Comparison of ENCODE assay signal across 18 cellular contexts in the genomic region with DNA sequence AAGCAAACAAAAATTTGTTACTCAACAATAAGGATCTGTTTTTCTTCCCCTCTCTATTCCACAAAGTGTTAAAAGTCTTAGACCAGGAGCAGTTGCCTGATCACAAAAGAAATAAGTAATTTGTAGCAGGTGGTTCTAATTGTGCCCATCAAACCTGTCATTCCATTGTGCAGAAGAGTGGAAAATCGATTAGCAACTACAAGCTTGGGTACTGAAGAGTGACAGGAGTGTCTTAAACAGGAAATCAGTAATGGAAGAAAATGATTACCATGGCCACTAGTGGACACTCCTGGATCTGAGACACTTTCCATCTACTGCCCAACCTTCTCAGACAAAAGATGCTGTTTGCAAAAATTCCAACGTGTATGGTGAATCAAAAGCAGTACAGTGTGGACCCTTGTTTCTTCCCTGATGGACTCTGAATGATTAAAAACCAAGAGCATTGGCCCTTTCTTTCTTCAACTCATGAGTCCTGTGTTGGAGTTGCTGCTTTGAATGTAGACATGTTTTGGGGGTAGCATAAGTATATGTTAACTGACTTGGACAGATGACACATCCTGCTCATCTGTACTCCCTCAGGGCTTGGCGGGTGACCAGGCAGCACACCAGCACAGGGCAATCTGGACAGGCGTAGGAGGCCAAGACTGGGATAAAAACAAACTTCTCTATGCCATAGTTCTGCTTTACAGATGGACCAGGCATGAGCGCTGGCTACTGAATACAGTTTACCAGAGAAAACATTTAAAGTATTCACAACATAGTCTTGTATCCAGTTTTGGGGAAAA. TPM values are rescaled to one million over a fixed set of nuclear protein-coding genes. Genes with fewer than 3 reads are reported as not detected.
DNase-seq lines count a peak whose midpoint lies in the region; TF ChIP-seq lines count a peak whose summit lies in the region.
"Had no signal": no experiment of that assay in that cellular context is flagged by ENCODE, and none has a peak within 500 bp of the region (broad histone marks: within the 10 kb centered on the region; RNA-seq: fewer than 3 reads in every experiment).

No MANE protein-coding gene starts in this region.

- TF ChIP-seq RAD21 in SK-N-SH (IDR thresholded peaks at IDR 0.05; ENCODE audit: low read length), result no peak

- no peaks in the 10 kb centered on the region for H3K79me2 ChIP-seq in SK-N-SH (ENCODE audit: insufficient read depth)

- no peak overlapping the region for H3K9ac ChIP-seq in SK-N-SH

- peak in 1 of 2 experiments; percentile 56; a peak in 1 of 4 replicates for TF ChIP-seq EP300 in SK-N-SH (IDR thresholded peaks at IDR 0.05; ENCODE audit: borderline replicate concordance in 1 of 2, low read depth in 1 of 2, low read length in 1 of 2)

- H3K27ac ChIP-seq in SK-N-SH (ENCODE audit: low read depth in 2 of 2, low read length in 1 of 2), result no peak overlapping the region
- H3K27ac ChIP-seq: gastrocnemius medialis, left ventricle myocardium inferior, upper lobe of right lung had no signal

- H3K4me3 ChIP-seq in AG10803 (ENCODE audit: low read length) (no peak overlapping the region), HFF-Myc (replicated peaks; ENCODE audit: low read depth, low read length) (no peak overlapping the region), SK-N-SH (ENCODE audit: low read depth in 2 of 2, low read length in 1 of 2) (no peak overlapping the region)
- H3K4me3 ChIP-seq: gastrocnemius medialis, left ventricle myocardium inferior, upper lobe of right lung had no signal

- CTCF ChIA-PET in SK-N-SH (lab: Yijun Ruan, JAX), result no interaction called here

- H3K27ac Mint-ChIP-seq in glutamatergic neuron (ENCODE audit: unreplicated experiment), result peak overlapping the region; percentile 71
- H3K27ac Mint-ChIP-seq: CD8-positive, alpha-beta T cell had no signal

- H3K27me3 Mint-ChIP-seq in glutamatergic neuron (ENCODE audit: unreplicated experiment), result peaks cover 2% of the 10 kb centered on the region

- 34% methylated on average over 5 of the region's 5 CpGs for WGBS in SK-N-SH (ENCODE audit: low lambda C conversion rate)

- POLR2A ChIA-PET in SK-N-SH (lab: Yijun Ruan, JAX), result no interaction called here

- no peaks in the 10 kb centered on the region for H3K36me3 ChIP-seq in SK-N-SH (replicated peaks in 1 of 2; ENCODE audit: control insufficient read depth in 1 of 2, insufficient read depth in 2 of 2, low read length in 1 of 2)
- H3K36me3 ChIP-seq: gastrocnemius medialis, upper lobe of right lung had no signal

- H3K4me1 Mint-ChIP-seq in glutamatergic neuron (ENCODE audit: low read depth, unreplicated experiment), result peaks cover 15% of the 10 kb centered on the region
- H3K4me1 Mint-ChIP-seq: stimulated activated naive CD8-positive, alpha-beta T cell treated with anti-CD3 and anti-CD28 coated beads, Interleukin-15, amount 100 ng/mL, for 72 hours had no signal

- no peaks in the 10 kb centered on the region for H3F3A ChIP-seq in SK-N-SH (replicated peaks; ENCODE audit: insufficient read depth)

- no peaks in the 10 kb centered on the region for H3K9me3 ChIP-seq in SK-N-SH
- H3K9me3 ChIP-seq: gastrocnemius medialis, upper lobe of right lung had no signal

- no peak overlapping the region for H2AFZ ChIP-seq in SK-N-SH (ENCODE audit: low read depth)

- peaks cover 0 to 6% of the 10 kb centered on the region in 2 experiments; a peak in 2 of 4 replicates for H3K4me1 ChIP-seq in SK-N-SH (ENCODE audit: control insufficient read depth in 1 of 2, insufficient read depth in 2 of 2, low read depth in 1 of 2, low read length in 1 of 2)
- H3K4me1 ChIP-seq: upper lobe of right lung had no signal

- no peak overlapping the region for H3K4me3 Mint-ChIP-seq in glutamatergic neuron (ENCODE audit: unreplicated experiment)
- H3K4me3 Mint-ChIP-seq: CD8-positive, alpha-beta T cell; stimulated activated naive CD8-positive, alpha-beta T cell treated with anti-CD3 and anti-CD28 coated beads, Interleukin-15, amount 100 ng/mL, for 72 hours had no signal

- H3K36me3 Mint-ChIP-seq in glutamatergic neuron (ENCODE audit: unreplicated experiment), result peaks cover 5% of the 10 kb centered on the region
- H3K36me3 Mint-ChIP-seq: CD8-positive, alpha-beta T cell had no signal

- H3K4me2 ChIP-seq in SK-N-SH, result no peak overlapping the region

- DNase-seq in AG10803 (ENCODE audit: low read depth), result peak; percentile 39
- DNase-seq in HFF-Myc (ENCODE audit: extremely low read depth, low read depth), result peak; percentile 32
- peak; percentile 44 for DNase-seq in SK-N-SH
- no peak for DNase-seq in glutamatergic neuron
- DNase-seq in NCI-H82 (lab: John Stamatoyannopoulos, UW), result no peak
- DNase-seq in DMS79 treated with DMSO at 0.1 percent for 48 hours (lab: John Stamatoyannopoulos, UW), result no peak
- DNase-seq in activated CD4-positive, CD25-positive, alpha-beta regulatory T cell treated with anti-CD3 and anti-CD28 coated beads, Interleukin-2, amount 50 U/mL, for 72 hours, result no peak
- DNase-seq in dermis blood vessel endothelial cell, result no peak
- DNase-seq: activated naive CD4-positive, alpha-beta T cell; CD8-positive, alpha-beta T cell; gastrocnemius medialis; KG1; left ventricle myocardium inferior; NCI-H1092 treated with DMSO at 0.1 percent for 48 hours; NK-92 treated with Interleukin-12 subunit alpha and Interleukin-12 subunit beta, amount 100 ng/mL, for 24 hours; stimulated activated naive CD8-positive, alpha-beta T cell treated with anti-CD3 and anti-CD28 coated beads, Interleukin-15, amount 100 ng/mL, for 72 hours; upper lobe of right lung had no signal

- TF ChIP-seq CTCF in AG10803 (conservative IDR thresholded peaks at IDR 0.05; ENCODE audit: low read length), result no peak
- no peak for TF ChIP-seq CTCF in HFF-Myc (IDR thresholded peaks at IDR 0.05; ENCODE audit: low read depth, low read length, missing control alignments)
- no peak for TF ChIP-seq CTCF in SK-N-SH (IDR thresholded peaks at IDR 0.05)
- TF ChIP-seq CTCF in glutamatergic neuron (IDR thresholded peaks at IDR 0.05; ENCODE audit: partially characterized antibody, unreplicated experiment), result no peak

- H3K27me3 ChIP-seq in SK-N-SH (ENCODE audit: insufficient read depth), result no peaks in the 10 kb centered on the region; the same call in 1 of the 2 replicates
- H3K27me3 ChIP-seq: gastrocnemius medialis, upper lobe of right lung had no signal

- no peaks in the 10 kb centered on the region for H3K9me2 ChIP-seq in SK-N-SH

- H3K9me3 Mint-ChIP-seq in glutamatergic neuron (ENCODE audit: unreplicated experiment), result no peaks in the 10 kb centered on the region
- H3K9me3 Mint-ChIP-seq: CD8-positive, alpha-beta T cell; stimulated activated naive CD8-positive, alpha-beta T cell treated with anti-CD3 and anti-CD28 coated beads, Interleukin-15, amount 100 ng/mL, for 72 hours had no signal

- no peaks in the 10 kb centered on the region for H4K20me1 ChIP-seq in SK-N-SH (ENCODE audit: insufficient read depth)

TF ChIP-seq in SK-N-SH, 30 proteins besides CTCF, POLR2A, EP300 and RAD21:
- peak; percentile 14; the same call in 1 of the 2 replicates for TF ChIP-seq RCOR1 (IDR thresholded peaks at IDR 0.05; ENCODE audit: low read length)
- TF ChIP-seq MXI1 (IDR thresholded peaks at IDR 0.05; ENCODE audit: low read depth, low read length), result no peak
- no peak for TF ChIP-seq RXRA (IDR thresholded peaks at IDR 0.05; ENCODE audit: borderline replicate concordance, low read depth)
- no peak for TF ChIP-seq YY1 (IDR thresholded peaks at IDR 0.05; ENCODE audit: low read depth)
TF ChIP-seq in SK-N-SH: peak in this region for 1.

RNA-seq across cellular contexts. Expression of a gene that starts 51.9 kb away (rescaled TPM):
- not detected in 2 replicates for polyA plus RNA-seq in SK-N-SH (2012; rRNA removed)
- polyA plus RNA-seq in SK-N-SH (2012; cell fraction: cytosol; rRNA removed), result not detected in 2 replicates
- 0.01 TPM in 1 of 2 replicates, not detected in the other for polyA plus RNA-seq in SK-N-SH (2012; cell fraction: nucleus; rRNA removed)
- total RNA-seq in glutamatergic neuron (ENCODE audit: unreplicated experiment) (0.34 TPM), dermis blood vessel endothelial cell (17.0 and 32.3 TPM in 2 replicates)
- total RNA-seq: CD8-positive, alpha-beta T cell; G401 had no signal

Comparison
In these comparisons a context has a peak if more than half of its experiments do, and no peak if none do; other contexts are left out.
1. DNase-seq: peak in AG10803 (single experiment), HFF-Myc (single experiment) and SK-N-SH (single experiment); none in glutamatergic neuron (single experiment), NCI-H82 (single experiment), DMS79 treated with DMSO at 0.1 percent for 48 hours (single experiment), activated CD4-positive, CD25-positive, alpha-beta regulatory T cell treated with anti-CD3 and anti-CD28 coated beads, Interleukin-2, amount 50 U/mL, for 72 hours (single experiment) and dermis blood vessel endothelial cell (single experiment).
2. RNA of a gene that starts 51.9 kb away (total RNA-seq): 17.0 to 32.3 TPM in dermis blood vessel endothelial cell; 0.34 TPM in glutamatergic neuron (single experiment); every median in the first group is over 10 times any median in the second.